In the genomic region with DNA sequence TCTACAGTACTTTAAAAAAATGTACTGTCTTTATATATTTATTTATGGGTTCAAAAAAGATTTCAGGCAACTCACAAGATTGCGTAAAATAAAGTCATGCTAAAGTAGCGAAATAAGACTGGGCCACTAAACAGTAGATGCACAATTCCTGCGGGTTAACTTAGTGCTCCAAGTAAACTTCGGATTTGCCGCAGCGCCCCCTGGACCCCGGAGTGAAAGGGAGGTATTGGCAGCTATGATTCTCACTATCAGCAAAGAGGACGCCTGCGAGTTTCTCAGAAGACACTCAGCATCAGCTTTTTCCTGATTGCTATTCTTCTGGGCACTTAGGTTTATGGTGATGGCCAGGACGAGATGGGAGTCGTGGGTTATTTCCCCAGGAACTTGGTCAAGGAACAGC, we compare ENCODE assay signal across 27 cellular contexts. TPM values are rescaled to one million over a fixed set of nuclear protein-coding genes. Genes with fewer than 3 reads are reported as not detected.
DNase-seq lines count a peak whose midpoint lies in the region; ATAC-seq and TF ChIP-seq lines count a peak whose summit lies in the region.
"Had no signal": no experiment of that assay in that cellular context is flagged by ENCODE, and none has a peak within 500 bp of the region (broad histone marks: within the 10 kb centered on the region; RNA-seq: fewer than 3 reads in every experiment).

No MANE protein-coding gene starts in this region.

- TF ChIP-seq CTCF in BE2C (IDR thresholded peaks at IDR 0.05; ENCODE audit: low read depth, low read length): peak; percentile 37
- peak; percentile 75 for TF ChIP-seq CTCF in H9 (conservative IDR thresholded peaks at IDR 0.05)
- TF ChIP-seq CTCF in astrocyte of the spinal cord (IDR thresholded peaks at IDR 0.05; ENCODE audit: low read depth, low read length): peak; percentile 16
- TF ChIP-seq CTCF in heart right ventricle (IDR thresholded peaks at IDR 0.05): no peak

- H3K27me3 Mint-ChIP-seq in H9 (ENCODE audit: low read depth): no peaks in the 10 kb centered on the region; the same call in 1 of the 2 replicates

- H3K4me2 ChIP-seq in H9 (ENCODE audit: insufficient read depth, insufficient read length, low read length) (no peak overlapping the region), trophoblast cell (ENCODE audit: low read length) (no peak overlapping the region)

- no peaks in the 10 kb centered on the region for H3K36me3 ChIP-seq in BE2C
- H3K36me3 ChIP-seq in heart right ventricle: no peaks in the 10 kb centered on the region
- H3K36me3 ChIP-seq in trophoblast cell (ENCODE audit: control insufficient read depth in 1 of 2, insufficient read depth in 2 of 2, low read length in 2 of 2): no peaks in the 10 kb centered on the region

- no peak overlapping the region for H2BK15ac ChIP-seq in H9 (ENCODE audit: low read depth, low read length)

- H3K14ac ChIP-seq in H9 (ENCODE audit: insufficient read depth, low read length) (no peak overlapping the region), trophoblast cell (ENCODE audit: low read length) (no peak overlapping the region)

- no peak overlapping the region for H2AFZ ChIP-seq in H9 (ENCODE audit: low read length)
- H2AFZ ChIP-seq in trophoblast cell (ENCODE audit: insufficient read depth, low read length, poor library complexity): no peak overlapping the region

- no peak overlapping the region for H3K4me3 ChIP-seq in BE2C (ENCODE audit: low read depth, low read length)
- no peak overlapping the region for H3K4me3 ChIP-seq in astrocyte of the spinal cord (ENCODE audit: low read depth, low read length)
- no peak overlapping the region for H3K4me3 ChIP-seq in heart right ventricle
- no peak overlapping the region for H3K4me3 ChIP-seq in trophoblast cell (ENCODE audit: low read depth, low read length)
- H3K4me3 ChIP-seq: psoas muscle, skin epidermis, testis had no signal

- WGBS in H9 (ENCODE audit: extremely low coverage, insufficient read length, low lambda C conversion rate): no CpG with 5 or more reads among the region's 11 CpGs
- WGBS in heart right ventricle, 2 donors: 43 to 45% methylated on average over 11 of the region's 11 CpGs
- WGBS in trophoblast cell (ENCODE audit: extremely low coverage, insufficient coverage, insufficient read length): no CpG with 5 or more reads among the region's 11 CpGs

- peaks cover 0 to 4% of the 10 kb centered on the region in 2 experiments; a peak in 3 of 5 replicates for H3K9me3 Mint-ChIP-seq in H9
- H3K9me3 Mint-ChIP-seq: activated CD4-positive, alpha-beta memory T cell treated with anti-CD3 and anti-CD28 coated beads, Interleukin-2, amount 10 ng/mL, durations not matched to agents 7 days and 5 days; activated naive CD8-positive, alpha-beta T cell treated with anti-CD3 and anti-CD28 coated beads, Interleukin-2, amount 50 U/mL, for 24 hours; CD8-positive, alpha-beta memory T cell; stimulated activated naive B cell treated with anti-CD40 and anti-IgM and Interleukin-4, amounts not matched to agents 10 μg/mL and 1 μg/mL and 100 μg/mL, for 72 hours had no signal

- no peak overlapping the region for H2AK5ac ChIP-seq in H9 (ENCODE audit: insufficient read length, low read length)
- no peak overlapping the region for H2AK5ac ChIP-seq in trophoblast cell (ENCODE audit: low read length)

- H3K9me3 ChIP-seq in BE2C: no peaks in the 10 kb centered on the region
- no peaks in the 10 kb centered on the region for H3K9me3 ChIP-seq in H9 (ENCODE audit: control insufficient read depth, low read depth, low read length)
- no peaks in the 10 kb centered on the region for H3K9me3 ChIP-seq in heart right ventricle
- H3K9me3 ChIP-seq in trophoblast cell (ENCODE audit: insufficient read depth, low read depth, low read length): no peaks in the 10 kb centered on the region
- H3K9me3 ChIP-seq: psoas muscle, testis had no signal

- H3K9ac ChIP-seq in H9 (ENCODE audit: extremely low read depth, insufficient read length, low read length) (no peak overlapping the region), trophoblast cell (ENCODE audit: low read length) (no peak overlapping the region)

- H2BK120ac ChIP-seq in H9 (ENCODE audit: low read depth, low read length, poor library complexity, severe bottlenecking) (no peak overlapping the region), trophoblast cell (ENCODE audit: insufficient read depth, low read length, poor library complexity) (no peak overlapping the region)

- no peak overlapping the region for H3K56ac ChIP-seq in H9 (ENCODE audit: insufficient read length, low read depth, low read length)

- H4K12ac ChIP-seq in trophoblast cell (ENCODE audit: low read depth, low read length): no peak overlapping the region

- ATAC-seq in heart right ventricle: no peak
- ATAC-seq: activated naive CD8-positive, alpha-beta T cell treated with anti-CD3 and anti-CD28 coated beads, Interleukin-2, amount 50 U/mL, for 24 hours; psoas muscle; stimulated activated naive B cell treated with anti-CD40 and anti-IgM and Interleukin-4, amounts not matched to agents 10 μg/mL and 1 μg/mL and 100 μg/mL, for 72 hours had no signal

- no peak overlapping the region; a peak in 1 of 7 replicates for H3K27ac Mint-ChIP-seq in H9
- H3K27ac Mint-ChIP-seq: activated CD4-positive, alpha-beta memory T cell treated with anti-CD3 and anti-CD28 coated beads, Interleukin-2, amount 10 ng/mL, durations not matched to agents 7 days and 5 days; activated naive CD8-positive, alpha-beta T cell treated with anti-CD3 and anti-CD28 coated beads, Interleukin-2, amount 50 U/mL, for 24 hours; stimulated activated naive B cell treated with anti-CD40 and anti-IgM and Interleukin-4, amounts not matched to agents 10 μg/mL and 1 μg/mL and 100 μg/mL, for 72 hours had no signal

- H3K4me1 ChIP-seq in BE2C: no peaks in the 10 kb centered on the region
- H3K4me1 ChIP-seq in H9 (ENCODE audit: insufficient read depth, low read length): no peaks in the 10 kb centered on the region; the same call in 1 of the 2 replicates
- H3K4me1 ChIP-seq in heart right ventricle: no peaks in the 10 kb centered on the region
- H3K4me1 ChIP-seq in trophoblast cell (ENCODE audit: control insufficient read depth in 1 of 2, insufficient read depth in 2 of 2, low read length in 2 of 2): no peaks in the 10 kb centered on the region
- H3K4me1 ChIP-seq: psoas muscle, testis had no signal

- H4K20me1 ChIP-seq in H9 (ENCODE audit: control insufficient read depth, insufficient read depth, insufficient read length): no peaks in the 10 kb centered on the region

- H3K4ac ChIP-seq in H9 (ENCODE audit: low read depth, low read length) (no peak overlapping the region), trophoblast cell (ENCODE audit: low read depth, low read length) (no peak overlapping the region)

- H3K79me2 ChIP-seq in H9 (ENCODE audit: insufficient read depth, low read length): no peaks in the 10 kb centered on the region
- no peaks in the 10 kb centered on the region for H3K79me2 ChIP-seq in trophoblast cell (ENCODE audit: control insufficient read depth, insufficient read depth, low read length, poor library complexity)

- H4K8ac ChIP-seq in H9 (replicated peaks; ENCODE audit: insufficient read length, low read depth, low read length) (no peak overlapping the region), trophoblast cell (ENCODE audit: low read depth, low read length) (no peak overlapping the region)

- DNase-seq in BE2C: peak; percentile 23
- DNase-seq in H9: peak; percentile 61
- no peak for DNase-seq in astrocyte of the spinal cord (ENCODE audit: low read depth, low spot score)
- DNase-seq in iPS-NIHi11 (ENCODE audit: low spot score): peak; percentile 42
- no peak for DNase-seq in foreskin melanocyte
- no peak for DNase-seq in heart right ventricle
- DNase-seq in trophoblast cell: no peak
- DNase-seq in occipital lobe (lab: John Stamatoyannopoulos, UW): no peak
- DNase-seq: activated CD4-positive, alpha-beta memory T cell treated with anti-CD3 and anti-CD28 coated beads, Interleukin-2, amount 10 ng/mL, durations not matched to agents 7 days and 5 days; activated CD4-positive, CD25-positive, alpha-beta regulatory T cell; activated effector memory CD4-positive, alpha-beta T cell treated with anti-CD3 and anti-CD28 coated beads, Interleukin-2, amount 50 U/mL, for 16 hours; activated naive CD8-positive, alpha-beta T cell treated with anti-CD3 and anti-CD28 coated beads, Interleukin-2, amount 50 U/mL, for 24 hours; CD8-positive, alpha-beta memory T cell; DMS79 treated with DMSO at 0.1 percent for 48 hours; NCI-H1436 treated with DMSO at 0.1 percent for 48 hours; NCI-H524 treated with DMSO at 0.1 percent for 48 hours; psoas muscle; stimulated activated CD4-positive, alpha-beta T cell treated with anti-CD3 and anti-CD28 coated beads, Interleukin-2, amount 100 ng/mL, for 24 hours; stimulated activated naive B cell treated with anti-CD40 and anti-IgM and Interleukin-4, amounts not matched to agents 10 μg/mL and 1 μg/mL and 100 μg/mL, for 72 hours; T-helper 9 cell; testis had no signal

- H2BK12ac ChIP-seq in H9 (ENCODE audit: insufficient read length, low read depth, low read length) (no peak overlapping the region), trophoblast cell (ENCODE audit: low read length) (no peak overlapping the region)

- no peak overlapping the region for H3T11ph ChIP-seq in H9 (ENCODE audit: low read length)

- peaks cover 12% of the 10 kb centered on the region in 2 experiments for H3K4me1 Mint-ChIP-seq in H9
- H3K4me1 Mint-ChIP-seq: activated CD4-positive, alpha-beta memory T cell treated with anti-CD3 and anti-CD28 coated beads, Interleukin-2, amount 10 ng/mL, durations not matched to agents 7 days and 5 days had no signal

- no peaks in the 10 kb centered on the region for H3K23me2 ChIP-seq in H9 (ENCODE audit: insufficient read length, low read depth, low read length, poor library complexity, severe bottlenecking)

- no peak overlapping the region for H3K23ac ChIP-seq in H9 (ENCODE audit: insufficient read length, low read depth, low read length)
- no peak overlapping the region for H3K23ac ChIP-seq in trophoblast cell (ENCODE audit: low read length)

- H2BK20ac ChIP-seq in H9 (ENCODE audit: low read depth, low read length, poor library complexity, severe bottlenecking): no peak overlapping the region

- in situ Hi-C loops in astrocyte of the spinal cord (cut with HindIII; ENCODE audit: low sequenced_read_pairs): no loop called here

- H3K27me3 ChIP-seq in BE2C: no peaks in the 10 kb centered on the region
- H3K27me3 ChIP-seq in H9 (ENCODE audit: insufficient read depth, low read length): no peaks in the 10 kb centered on the region
- H3K27me3 ChIP-seq in heart right ventricle: peaks cover 0 to 21% (median 6%) of the 10 kb centered on the region in 7 donors
- no peaks in the 10 kb centered on the region for H3K27me3 ChIP-seq in trophoblast cell (ENCODE audit: insufficient read depth, low read length)
- H3K27me3 ChIP-seq: testis had no signal

- intact Hi-C loops in heart right ventricle (cut with DNase I): no loop called here

- H3K79me1 ChIP-seq in H9 (ENCODE audit: insufficient read depth, low read depth, low read length, poor library complexity, severe bottlenecking) (no peaks in the 10 kb centered on the region), trophoblast cell (ENCODE audit: low read length) (no peaks in the 10 kb centered on the region)

- H3K18ac ChIP-seq in H9 (ENCODE audit: insufficient read length, low read depth, low read length): no peak overlapping the region
- H3K18ac ChIP-seq in trophoblast cell (ENCODE audit: low read length): no peak overlapping the region

- H3K4me3 Mint-ChIP-seq in H9: no peak overlapping the region
- H3K4me3 Mint-ChIP-seq: activated CD4-positive, alpha-beta memory T cell treated with anti-CD3 and anti-CD28 coated beads, Interleukin-2, amount 10 ng/mL, durations not matched to agents 7 days and 5 days; activated naive CD8-positive, alpha-beta T cell treated with anti-CD3 and anti-CD28 coated beads, Interleukin-2, amount 50 U/mL, for 24 hours; CD8-positive, alpha-beta memory T cell; stimulated activated naive B cell treated with anti-CD40 and anti-IgM and Interleukin-4, amounts not matched to agents 10 μg/mL and 1 μg/mL and 100 μg/mL, for 72 hours had no signal

- H3K27ac ChIP-seq in H9 (ENCODE audit: insufficient read length, low read depth, low read length): no peak overlapping the region
- H3K27ac ChIP-seq in heart right ventricle: no peak overlapping the region
- no peak overlapping the region for H3K27ac ChIP-seq in trophoblast cell (ENCODE audit: low read depth, low read length)
- H3K27ac ChIP-seq: psoas muscle, skin epidermis, testis had no signal

- H3K36me3 Mint-ChIP-seq in H9 (ENCODE audit: insufficient read depth in 1 of 3, low read depth in 3 of 3): peaks cover 0 to 7% (median 0%) of the 10 kb centered on the region in 3 experiments; a peak in 2 of 7 replicates
- H3K36me3 Mint-ChIP-seq: CD8-positive, alpha-beta memory T cell; stimulated activated naive B cell treated with anti-CD40 and anti-IgM and Interleukin-4, amounts not matched to agents 10 μg/mL and 1 μg/mL and 100 μg/mL, for 72 hours had no signal

- H4K91ac ChIP-seq in H9 (ENCODE audit: insufficient read length, low read depth, low read length) (no peak overlapping the region), trophoblast cell (ENCODE audit: low read depth, low read length) (no peak overlapping the region)

- no peak overlapping the region for H4K5ac ChIP-seq in H9 (ENCODE audit: insufficient read length, low read depth, low read length)

- no peak overlapping the region for H2BK5ac ChIP-seq in H9 (ENCODE audit: insufficient read length, low read length)
- no peak overlapping the region for H2BK5ac ChIP-seq in trophoblast cell (ENCODE audit: low read depth, low read length, poor library complexity)

RNA-seq across cellular contexts. Expression of gene OTOR, which starts 1.4 kb away (rescaled TPM):
- 0.42 TPM for polyA plus RNA-seq in BE2C (2012; ENCODE audit: insufficient read depth, insufficient read length, low read depth)
- total RNA-seq in H9 (2021): not detected in 2 replicates
- not detected for total RNA-seq in heart right ventricle
- polyA plus RNA-seq in heart right ventricle: not detected
- polyA plus RNA-seq in trophoblast cell (2013): 0.11 and 0.14 TPM in 2 replicates
- 0.47 TPM for total RNA-seq in occipital lobe
- total RNA-seq: activated CD4-positive, alpha-beta memory T cell treated with anti-CD3 and anti-CD28 coated beads, Interleukin-2, amount 10 ng/mL, durations not matched to agents 7 days and 5 days; CD8-positive, alpha-beta memory T cell; endothelial cell of umbilical vein; liver; MCF 10A; mononuclear cell; psoas muscle; testis had no signal
- polyA plus RNA-seq: CD8-positive, alpha-beta memory T cell; endothelial cell of umbilical vein; liver; neural cell; psoas muscle had no signal

RNA-seq across cellular contexts. Expression of gene SNRPB2, which starts 19.7 kb away (rescaled TPM):
- polyA plus RNA-seq in BE2C (2012; ENCODE audit: insufficient read depth, insufficient read length, low read depth): 144 TPM
- total RNA-seq in H9 (2021) (91.3 and 93.2 TPM in 2 replicates), heart right ventricle (10 to 100 TPM; 28.8 to 40.3 (median 32.2) TPM), occipital lobe (71.3 TPM)
- 10 to 100 TPM; 30.0 to 49.2 TPM for polyA plus RNA-seq in heart right ventricle
- 127 and 129 TPM in 2 replicates for polyA plus RNA-seq in trophoblast cell (2013)

Comparison
In these comparisons a context has a peak if more than half of its experiments do, and no peak if none do; other contexts are left out.
1. DNase-seq: peak in BE2C (single experiment), H9 (single experiment) and iPS-NIHi11 (single experiment); none in astrocyte of the spinal cord (single experiment), foreskin melanocyte (single experiment), heart right ventricle (0 of 2), trophoblast cell (0 of 2) and occipital lobe (single experiment).
2. CTCF ChIP-seq: peak in BE2C (single experiment), H9 (single experiment) and astrocyte of the spinal cord (single experiment); none in heart right ventricle (0 of 9).